Comparison of ENCODE assay signal across 20 cellular contexts in genomic region chr6:71080793-71081192, GRCh38.
A peak's percentile ranks its signal among the peaks of the same experiment; 100 is the strongest.
DNase-seq lines count a peak whose midpoint lies in the region; ATAC-seq and TF ChIP-seq lines count a peak whose summit lies in the region.
"Had no signal": no experiment of that assay in that cellular context is flagged by ENCODE, and none has a peak within 500 bp of the region (broad histone marks: within the 10 kb centered on the region; RNA-seq: fewer than 3 reads in every experiment).

No MANE protein-coding gene starts in this region.

- no peak overlapping the region for H3K4me3 ChIP-seq in left ventricle myocardium inferior
- H3K4me3 ChIP-seq: colonic mucosa, tibial nerve had no signal

- no peaks in the 10 kb centered on the region for H3K27me3 Mint-ChIP-seq in brain
- H3K27me3 Mint-ChIP-seq: stimulated activated memory B cell treated with anti-CD40 and anti-IgM and Interleukin-4, amounts not matched to agents 10 μg/mL and 1 μg/mL and 100 μg/mL, for 72 hours had no signal

- H3K27ac ChIP-seq in left ventricle myocardium inferior (replicated peaks) = peak overlapping the region; percentile 40
- H3K27ac ChIP-seq: 22Rv1, colonic mucosa had no signal

- peaks cover 33% of the 10 kb centered on the region for H3K4me1 Mint-ChIP-seq in brain
- H3K4me1 Mint-ChIP-seq: stimulated activated memory B cell treated with anti-CD40 and anti-IgM and Interleukin-4, amounts not matched to agents 10 μg/mL and 1 μg/mL and 100 μg/mL, for 72 hours had no signal

- peaks cover 33% of the 10 kb centered on the region for H3K9me3 ChIP-seq in left ventricle myocardium inferior (replicated peaks)
- H3K9me3 ChIP-seq: colonic mucosa had no signal

- H3K36me3 ChIP-seq in left ventricle myocardium inferior = no peaks in the 10 kb centered on the region
- H3K36me3 ChIP-seq: colonic mucosa, tibial nerve had no signal

- DNase-seq in DMS 273 (lab: John Stamatoyannopoulos, UW; ENCODE audit: unreplicated experiment) (peak; percentile 29), DMS 273 treated with DMSO at 0.1 percent for 48 hours (lab: John Stamatoyannopoulos, UW) (no peak), left ventricle myocardium inferior (no peak), stromal cell of bone marrow (ENCODE audit: low read depth) (peak; percentile 40), activated gamma-delta T cell (lab: John Stamatoyannopoulos, UW) (no peak)
- DNase-seq: activated CD4-positive, CD25-positive, alpha-beta regulatory T cell treated with anti-CD3 and anti-CD28 coated beads, Interleukin-2, amount 50 U/mL, for 72 hours; CD8-positive, alpha-beta T cell; colonic mucosa; DND-41; hypothalamus; Kasumi-1; left colon; NCI-H345 had no signal

- ATAC-seq in GM21786 (IDR thresholded peaks at IDR 0.05; ENCODE audit: unreplicated experiment) = no peak
- no peak for ATAC-seq in HG03439 (IDR thresholded peaks at IDR 0.05; ENCODE audit: unreplicated experiment)
- ATAC-seq: CD8-positive, alpha-beta T cell; left colon; stimulated activated memory B cell treated with anti-CD40 and anti-IgM and Interleukin-4, amounts not matched to agents 10 μg/mL and 1 μg/mL and 100 μg/mL, for 72 hours had no signal

- no peak for TF ChIP-seq CTCF in brain (conservative IDR thresholded peaks at IDR 0.05)
- no peak for TF ChIP-seq CTCF in left ventricle myocardium inferior (IDR thresholded peaks at IDR 0.05; ENCODE audit: borderline replicate concordance)

- H3K36me3 Mint-ChIP-seq in brain = no peaks in the 10 kb centered on the region
- H3K36me3 Mint-ChIP-seq: CD8-positive, alpha-beta T cell; stimulated activated memory B cell treated with anti-CD40 and anti-IgM and Interleukin-4, amounts not matched to agents 10 μg/mL and 1 μg/mL and 100 μg/mL, for 72 hours had no signal

- peaks cover 37% of the 10 kb centered on the region for H3K4me1 ChIP-seq in left ventricle myocardium inferior
- H3K4me1 ChIP-seq: colonic mucosa had no signal

- H3K27me3 ChIP-seq in left ventricle myocardium inferior (ENCODE audit: low read depth) = no peaks in the 10 kb centered on the region
- H3K27me3 ChIP-seq: colonic mucosa, tibial nerve had no signal

- intact Hi-C loops in left ventricle myocardium inferior (cut with micrococcal nuclease) = no loop called here

- peak overlapping the region in 3 of 5 experiments; percentile 1 to 33 (median 12) for H3K27ac Mint-ChIP-seq in brain
- H3K27ac Mint-ChIP-seq: activated T-helper 2 cell treated with anti-CD3 and anti-CD28 coated beads, Interferon-gamma antibody, Interleukin-2, Interleukin-4, amounts not matched to agents 10 μg/mL and 5 μg/mL and 100 μg/mL, durations not matched to agents 14 hours and 24 hours and 36 hours; CD8-positive, alpha-beta T cell; stimulated activated memory B cell treated with anti-CD40 and anti-IgM and Interleukin-4, amounts not matched to agents 10 μg/mL and 1 μg/mL and 100 μg/mL, for 72 hours had no signal

- peak overlapping the region in 1 of 5 experiments; percentile 10 for H3K4me3 Mint-ChIP-seq in brain
- H3K4me3 Mint-ChIP-seq: CD8-positive, alpha-beta T cell; stimulated activated memory B cell treated with anti-CD40 and anti-IgM and Interleukin-4, amounts not matched to agents 10 μg/mL and 1 μg/mL and 100 μg/mL, for 72 hours had no signal

- H3K9me3 Mint-ChIP-seq in brain = peaks cover 10 to 37% (median 19%) of the 10 kb centered on the region in 5 experiments

Comparison
In these comparisons a context has a peak if more than half of its experiments do, and no peak if none do; other contexts are left out.
1. DNase-seq: peak in DMS 273 (single experiment) and stromal cell of bone marrow (single experiment); none in DMS 273 treated with DMSO at 0.1 percent for 48 hours (single experiment), left ventricle myocardium inferior (single experiment) and activated gamma-delta T cell (single experiment).